27 cellular contexts compared by ENCODE assay signal in the genomic region with DNA sequence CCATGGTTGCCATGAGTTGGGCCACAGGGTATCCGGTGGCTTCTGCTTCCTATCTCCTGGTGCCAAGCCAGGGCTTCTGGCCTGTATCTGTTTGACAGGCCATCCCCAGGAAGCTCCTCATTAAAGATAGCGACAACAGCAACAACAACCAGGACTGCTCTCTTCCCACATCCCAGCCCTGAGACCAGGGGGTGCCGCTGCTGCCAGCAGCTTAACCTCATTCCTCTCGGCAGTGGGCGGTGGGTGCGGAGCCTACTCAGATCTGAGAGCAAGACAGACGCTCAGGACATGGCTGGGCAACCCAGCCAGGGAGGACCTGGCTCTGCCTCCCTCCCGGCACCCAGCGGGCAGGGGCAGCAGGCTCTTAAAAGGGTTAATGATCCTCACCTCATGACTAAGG.
"Had no signal": no experiment of that assay in that cellular context is flagged by ENCODE, and none has a peak within 500 bp of the region (broad histone marks: within the 10 kb centered on the region; RNA-seq: fewer than 3 reads in every experiment).

No MANE protein-coding gene starts in this region.

- H3K4me3 Mint-ChIP-seq: activated naive CD8-positive, alpha-beta T cell; central memory CD8-positive, alpha-beta T cell; immature natural killer cell; mesothelial cell of epicardium; naive thymus-derived CD8-positive, alpha-beta T cell; T-helper 17 cell had no signal

- DNase-seq: activated CD4-positive, alpha-beta T cell treated with anti-CD3 and anti-CD28 coated beads for 48 hours; activated CD4-positive, alpha-beta T cell treated with anti-CD3 and anti-CD28 coated beads, Interleukin-2, amount 50 U/mL, for 48 hours; activated CD8-positive, alpha-beta memory T cell treated with anti-CD3 and anti-CD28 coated beads for 24 hours; activated effector memory CD4-positive, alpha-beta T cell treated with Interleukin-2 at 50 U/mL for 16 hours; activated naive CD4-positive, alpha-beta T cell treated with Interleukin-2 at 50 U/mL for 16 hours; dermis blood vessel endothelial cell; effector CD4-positive, alpha-beta T cell; esophagus squamous epithelium; immature natural killer cell; right lobe of liver; stimulated activated CD4-positive, alpha-beta T cell treated with anti-CD3 and anti-CD28 coated beads, Interleukin-12 subunit alpha, Interleukin-12 subunit beta, amount 100 ng/mL, for 4 hours; stimulated activated CD4-positive, alpha-beta T cell treated with anti-CD3 and anti-CD28 coated beads, Interleukin-4, amount 100 ng/mL, for 1 hour; stimulated activated naive CD8-positive, alpha-beta T cell treated with anti-CD3 and anti-CD28 coated beads, Interleukin-15, Interleukin-2, amounts not matched to agents 100 U/mL and 50 U/mL, for 24 hours; SW 1271; T-helper 17 cell; T1000; testis; transverse colon; WERI-Rb-1 had no signal

- H2AFZ ChIP-seq: hepatocyte had no signal

- H3K79me2 ChIP-seq: hepatocyte had no signal

- H3K27ac Mint-ChIP-seq: activated naive CD8-positive, alpha-beta T cell; immature natural killer cell; mesothelial cell of epicardium; T-helper 17 cell had no signal

- H3K36me3 ChIP-seq: breast epithelium, esophagus squamous epithelium, right lobe of liver, transverse colon, WERI-Rb-1 had no signal

- H3K4me1 ChIP-seq: right lobe of liver had no signal

- H3K27me3 Mint-ChIP-seq: central memory CD8-positive, alpha-beta T cell had no signal

- H3K27ac ChIP-seq: breast epithelium, epithelial cell of prostate, esophagus squamous epithelium, hepatocyte, right lobe of liver, testis, transverse colon, WERI-Rb-1 had no signal

- H3K9me3 Mint-ChIP-seq: central memory CD8-positive, alpha-beta T cell; immature natural killer cell; mesothelial cell of epicardium had no signal

- H3K9me3 ChIP-seq: breast epithelium, esophagus squamous epithelium, right lobe of liver, testis, transverse colon had no signal

- H3K4me2 ChIP-seq: hepatocyte had no signal

- H3K27me3 ChIP-seq: breast epithelium, esophagus squamous epithelium, right lobe of liver, testis, transverse colon had no signal

- H3K4me3 ChIP-seq: breast epithelium, esophagus squamous epithelium, hepatocyte, right lobe of liver, testis, transverse colon had no signal

- H3K36me3 Mint-ChIP-seq: activated naive CD8-positive, alpha-beta T cell; immature natural killer cell; mesothelial cell of epicardium; naive thymus-derived CD8-positive, alpha-beta T cell had no signal

- ATAC-seq: activated CD4-positive, CD25-positive, alpha-beta regulatory T cell treated with anti-CD3 and anti-CD28 coated beads, Interleukin-2, amount 50 U/mL, for 24 hours; naive thymus-derived CD8-positive, alpha-beta T cell; right lobe of liver; stimulated activated naive CD8-positive, alpha-beta T cell treated with anti-CD3 and anti-CD28 coated beads, Interleukin-15, Interleukin-2, amounts not matched to agents 100 U/mL and 50 U/mL, for 24 hours; T-helper 17 cell had no signal
